11 cellular contexts compared by ENCODE assay signal in genomic region chr18:58438984-58439311, GRCh38.
DNase-seq lines count a peak whose midpoint lies in the region; ATAC-seq, FAIRE-seq and TF ChIP-seq lines count a peak whose summit lies in the region.
"Had no signal": no experiment of that assay in that cellular context is flagged by ENCODE, and none has a peak within 500 bp of the region (broad histone marks: within the 10 kb centered on the region; RNA-seq: fewer than 3 reads in every experiment).

No MANE protein-coding gene starts in this region.

- CTCF ChIA-PET in activated CD4-positive, alpha-beta T cell treated with anti-CD3 and anti-CD28 coated beads for 36 hours (lab: Charles Lee), result no interaction called here
- CTCF ChIA-PET in activated CD4-positive, alpha-beta memory T cell treated with anti-CD3 and anti-CD28 coated beads, Interleukin-2, amount 10 ng/mL, durations not matched to agents 7 days and 5 days (lab: Charles Lee), result interaction anchor here (0.7 kb wide), 1 partner anchor 39 kb away, joined by 3 read pairs; no protein-coding TSS in a partner anchor

- H3K4me3 ChIP-seq in keratinocyte (ENCODE audit: control insufficient read depth in 2 of 3, extremely low read depth in 1 of 3, insufficient read depth in 2 of 3, low read depth in 1 of 3, low read length in 3 of 3), result no peak overlapping the region

- no peak for FAIRE-seq in keratinocyte (lab: Jason Lieb, UNC)
- FAIRE-seq: A204.1 had no signal

- no peak for TF ChIP-seq CTCF in keratinocyte (optimal IDR thresholded peaks at IDR 0.05 in 1 of 3, IDR thresholded peaks at IDR 0.05 in 1 of 3, conservative IDR thresholded peaks at IDR 0.05 in 1 of 3; ENCODE audit: extremely low read depth in 1 of 3, insufficient read depth in 2 of 3, low read length in 3 of 3)

- ATAC-seq in activated CD4-positive, alpha-beta T cell treated with anti-CD3 and anti-CD28 coated beads for 36 hours, result peak; percentile 51
- ATAC-seq in stimulated activated naive CD8-positive, alpha-beta T cell treated with anti-CD3 and anti-CD28 coated beads, Interleukin-15, Interleukin-2, amounts not matched to agents 100 U/mL and 50 U/mL, for 24 hours, result no peak
- no peak for ATAC-seq in GM21717 (IDR thresholded peaks at IDR 0.05; ENCODE audit: unreplicated experiment)

- H4K20me1 ChIP-seq in keratinocyte (ENCODE audit: control insufficient read depth, extremely low read depth, insufficient read depth, low read length), result no peaks in the 10 kb centered on the region

- H3K27ac Mint-ChIP-seq in activated CD4-positive, alpha-beta T cell treated with anti-CD3 and anti-CD28 coated beads for 36 hours, result peak overlapping the region; percentile 78
- H3K27ac Mint-ChIP-seq in activated CD4-positive, alpha-beta memory T cell treated with anti-CD3 and anti-CD28 coated beads, Interleukin-2, amount 10 ng/mL, durations not matched to agents 7 days and 5 days, result peak overlapping the region; percentile 78

- peak overlapping the region; percentile 54 for H2AFZ ChIP-seq in keratinocyte (ENCODE audit: control insufficient read depth, low read length)

- H3K9me3 ChIP-seq in keratinocyte (ENCODE audit: control insufficient read depth, low read depth, low read length), result no peaks in the 10 kb centered on the region

- no peak overlapping the region for H3K9ac ChIP-seq in keratinocyte (ENCODE audit: control insufficient read depth, extremely low read depth, insufficient read depth, low read length)

- POLR2A ChIA-PET in activated CD4-positive, alpha-beta T cell treated with anti-CD3 and anti-CD28 coated beads for 36 hours (lab: Charles Lee), result no interaction called here
- POLR2A ChIA-PET in activated CD4-positive, alpha-beta memory T cell treated with anti-CD3 and anti-CD28 coated beads, Interleukin-2, amount 10 ng/mL, durations not matched to agents 7 days and 5 days (lab: Charles Lee), result interaction anchor here (1.0 to 1.5 kb wide), 2 partner anchors 11 to 232 kb away, joined by 3 to 4 read pairs; partner anchors contain the start of gene MALT1

- H3K4me1 ChIP-seq in keratinocyte (ENCODE audit: control insufficient read depth, extremely low read depth, insufficient read depth, low read length), result no peaks in the 10 kb centered on the region

- no peaks in the 10 kb centered on the region for H3K36me3 ChIP-seq in keratinocyte (ENCODE audit: control insufficient read depth in 2 of 2, extremely low read depth in 1 of 2, insufficient read depth in 2 of 2, low read length in 2 of 2)

- no peak overlapping the region for H3K27ac ChIP-seq in keratinocyte (ENCODE audit: control insufficient read depth, insufficient read depth, low read length)

- H3K4me1 Mint-ChIP-seq in activated CD4-positive, alpha-beta T cell treated with anti-CD3 and anti-CD28 coated beads for 36 hours, result peaks cover 18% of the 10 kb centered on the region
- H3K4me1 Mint-ChIP-seq in activated CD4-positive, alpha-beta memory T cell treated with anti-CD3 and anti-CD28 coated beads, Interleukin-2, amount 10 ng/mL, durations not matched to agents 7 days and 5 days, result peaks cover 17% of the 10 kb centered on the region

- H3K4me3 Mint-ChIP-seq in activated CD4-positive, alpha-beta T cell treated with anti-CD3 and anti-CD28 coated beads for 36 hours, result peak overlapping the region; percentile 54
- H3K4me3 Mint-ChIP-seq in activated CD4-positive, alpha-beta memory T cell treated with anti-CD3 and anti-CD28 coated beads, Interleukin-2, amount 10 ng/mL, durations not matched to agents 7 days and 5 days, result peak overlapping the region; percentile 74

- intact Hi-C loops in activated CD4-positive, alpha-beta T cell treated with anti-CD3 and anti-CD28 coated beads for 36 hours (cut with DNase I, micrococcal nuclease), result loop anchor here in 1 of 2 experiments (2.0 kb wide), 1 partner anchor 56 kb away; no protein-coding TSS in a partner anchor
- intact Hi-C loops in head of caudate nucleus (cut with DNase I), result no loop called here

- DNase-seq in activated CD4-positive, alpha-beta T cell treated with anti-CD3 and anti-CD28 coated beads for 36 hours, result no peak
- no peak for DNase-seq in activated CD4-positive, alpha-beta T cell treated with anti-CD3 and anti-CD28 coated beads for 4 hours
- peak; percentile 19 for DNase-seq in activated CD4-positive, alpha-beta memory T cell treated with anti-CD3 and anti-CD28 coated beads, Interleukin-2, amount 10 ng/mL, durations not matched to agents 7 days and 5 days
- DNase-seq in keratinocyte (ENCODE audit: low read depth, low spot score), result no peak
- peak; percentile 7 for DNase-seq in stimulated activated naive CD8-positive, alpha-beta T cell treated with anti-CD3 and anti-CD28 coated beads, Interleukin-15, Interleukin-2, amounts not matched to agents 100 U/mL and 50 U/mL, for 24 hours
- DNase-seq in CD1c-positive myeloid dendritic cell (ENCODE audit: extremely low spot score), result no peak
- DNase-seq in head of caudate nucleus, result no peak
- DNase-seq: NCI-H69, substantia nigra had no signal

- dilution Hi-C loops in keratinocyte (cut with MboI; ENCODE audit: extremely low pct_ligation_motif_present, low sequenced_read_pairs), result no loop called here

- peak overlapping the region; percentile 31 for H3K4me2 ChIP-seq in keratinocyte (ENCODE audit: control insufficient read depth, extremely low read depth, insufficient read depth, low read depth, low read length)

- no peaks in the 10 kb centered on the region for H3K9me3 Mint-ChIP-seq in activated CD4-positive, alpha-beta T cell treated with anti-CD3 and anti-CD28 coated beads for 36 hours (ENCODE audit: low read depth)
- H3K9me3 Mint-ChIP-seq in activated CD4-positive, alpha-beta memory T cell treated with anti-CD3 and anti-CD28 coated beads, Interleukin-2, amount 10 ng/mL, durations not matched to agents 7 days and 5 days, result no peaks in the 10 kb centered on the region

- H3K79me2 ChIP-seq in keratinocyte (ENCODE audit: control insufficient read depth, insufficient read depth, low read length), result no peaks in the 10 kb centered on the region

- H3K9me1 ChIP-seq in keratinocyte (ENCODE audit: control insufficient read depth, extremely low read depth, insufficient read depth, low read length), result no peaks in the 10 kb centered on the region

- H3K27me3 Mint-ChIP-seq in activated CD4-positive, alpha-beta T cell treated with anti-CD3 and anti-CD28 coated beads for 36 hours, result no peaks in the 10 kb centered on the region
- H3K27me3 Mint-ChIP-seq in activated CD4-positive, alpha-beta memory T cell treated with anti-CD3 and anti-CD28 coated beads, Interleukin-2, amount 10 ng/mL, durations not matched to agents 7 days and 5 days, result peaks cover 2% of the 10 kb centered on the region

- H3K27me3 ChIP-seq in keratinocyte (ENCODE audit: control insufficient read depth, extremely low read depth, insufficient read depth, low read length), result no peaks in the 10 kb centered on the region

- no peaks in the 10 kb centered on the region for H3K36me3 Mint-ChIP-seq in activated CD4-positive, alpha-beta T cell treated with anti-CD3 and anti-CD28 coated beads for 36 hours (ENCODE audit: low read depth)
- peaks cover 2% of the 10 kb centered on the region for H3K36me3 Mint-ChIP-seq in activated CD4-positive, alpha-beta memory T cell treated with anti-CD3 and anti-CD28 coated beads, Interleukin-2, amount 10 ng/mL, durations not matched to agents 7 days and 5 days (ENCODE audit: low read depth)

Comparison
In these comparisons a context has a peak if more than half of its experiments do, and no peak if none do; other contexts are left out.
1. DNase-seq: peak in activated CD4-positive, alpha-beta memory T cell treated with anti-CD3 and anti-CD28 coated beads, Interleukin-2, amount 10 ng/mL, durations not matched to agents 7 days and 5 days (single experiment) and stimulated activated naive CD8-positive, alpha-beta T cell treated with anti-CD3 and anti-CD28 coated beads, Interleukin-15, Interleukin-2, amounts not matched to agents 100 U/mL and 50 U/mL, for 24 hours (single experiment); none in activated CD4-positive, alpha-beta T cell treated with anti-CD3 and anti-CD28 coated beads for 36 hours (single experiment), activated CD4-positive, alpha-beta T cell treated with anti-CD3 and anti-CD28 coated beads for 4 hours (0 of 2), keratinocyte (single experiment), CD1c-positive myeloid dendritic cell (single experiment) and head of caudate nucleus (0 of 42).